Comparison of ENCODE assay signal across 24 cellular contexts in the genomic region with DNA sequence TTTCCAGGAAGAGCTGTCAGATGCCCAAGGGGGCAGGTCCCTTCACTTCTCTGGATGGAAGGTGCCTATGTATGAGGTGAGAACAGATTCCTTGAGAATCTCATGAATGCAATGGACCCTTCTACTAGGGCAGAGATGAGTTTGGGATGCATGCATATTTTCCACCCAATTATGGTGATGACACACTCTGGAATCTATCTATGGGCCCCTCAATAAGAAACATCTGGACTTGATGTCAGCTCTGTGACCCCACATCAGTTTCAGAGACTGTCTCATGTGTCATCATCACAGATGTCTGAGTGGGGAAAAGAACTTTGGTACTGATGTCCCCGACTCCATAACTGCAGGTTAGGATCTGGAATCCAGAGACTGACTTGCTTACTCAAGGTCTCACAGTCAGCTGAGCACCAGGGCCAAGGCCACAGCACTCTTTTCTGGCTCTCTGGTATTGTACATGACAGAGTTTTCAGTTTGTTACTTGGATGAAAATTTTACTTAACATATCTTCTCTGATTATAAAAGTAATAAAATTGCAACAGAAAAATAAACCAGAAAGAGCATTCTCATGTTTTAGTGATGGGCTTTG.
"Had no signal": no experiment of that assay in that cellular context is flagged by ENCODE, and none has a peak within 500 bp of the region (broad histone marks: within the 10 kb centered on the region; RNA-seq: fewer than 3 reads in every experiment).

No MANE protein-coding gene starts in this region.

- H3K4me1 ChIP-seq: uterus had no signal

- H3K36me3 Mint-ChIP-seq: activated CD4-positive, alpha-beta memory T cell treated with anti-CD3 and anti-CD28 coated beads for 36 hours; activated CD8-positive, alpha-beta memory T cell treated with anti-CD3 and anti-CD28 coated beads, Interleukin-2, amount 10 ng/mL, durations not matched to agents 7 days and 5 days; activated naive CD4-positive, alpha-beta T cell treated with anti-CD3 and anti-CD28 coated beads, Interleukin-2, amount 10 ng/mL, durations not matched to agents 7 days and 5 days; natural killer cell had no signal

- H3K4me3 Mint-ChIP-seq: activated CD4-positive, alpha-beta memory T cell treated with anti-CD3 and anti-CD28 coated beads for 36 hours; activated CD8-positive, alpha-beta memory T cell treated with anti-CD3 and anti-CD28 coated beads, Interleukin-2, amount 10 ng/mL, durations not matched to agents 7 days and 5 days; activated naive CD4-positive, alpha-beta T cell treated with anti-CD3 and anti-CD28 coated beads, Interleukin-2, amount 10 ng/mL, durations not matched to agents 7 days and 5 days; central memory CD8-positive, alpha-beta T cell; natural killer cell had no signal

- H3K27ac ChIP-seq: prostate gland, tibial nerve, uterus, VCaP had no signal

- H3K27me3 Mint-ChIP-seq: activated CD4-positive, alpha-beta memory T cell treated with anti-CD3 and anti-CD28 coated beads for 36 hours; brain had no signal

- DNase-seq: activated CD4-positive, alpha-beta memory T cell treated with anti-CD3 and anti-CD28 coated beads for 36 hours; activated CD8-positive, alpha-beta memory T cell treated with anti-CD3 and anti-CD28 coated beads, Interleukin-2, amount 10 ng/mL, durations not matched to agents 7 days and 5 days; activated naive CD4-positive, alpha-beta T cell treated with anti-CD3 and anti-CD28 coated beads, Interleukin-2, amount 10 ng/mL, durations not matched to agents 7 days and 5 days; activated T-cell treated with anti-CD3 and anti-CD28 coated beads, Interleukin-2, amount 50 U/mL, for 1 hour; cortex of kidney; effector CD4-positive, alpha-beta T cell; hippocampal formation; left ventricle myocardium superior; mesendoderm; natural killer cell; right cardiac atrium; small intestine; stimulated activated CD4-positive, alpha-beta T cell treated with anti-CD3 and anti-CD28 coated beads, Interleukin-4, amount 100 ng/mL, for 24 hours; stimulated activated naive CD4-positive, alpha-beta T cell; T-helper 1 cell; T1000; uterus had no signal

- FAIRE-seq: keratinocyte, small intestine had no signal

- H3K36me3 ChIP-seq: prostate gland, tibial nerve, uterus had no signal

- H3K27ac Mint-ChIP-seq: activated CD4-positive, alpha-beta memory T cell treated with anti-CD3 and anti-CD28 coated beads for 36 hours; activated CD8-positive, alpha-beta memory T cell treated with anti-CD3 and anti-CD28 coated beads, Interleukin-2, amount 10 ng/mL, durations not matched to agents 7 days and 5 days; activated naive CD4-positive, alpha-beta T cell treated with anti-CD3 and anti-CD28 coated beads, Interleukin-2, amount 10 ng/mL, durations not matched to agents 7 days and 5 days; activated T-helper 2 cell treated with anti-CD3 and anti-CD28 coated beads, Interferon-gamma antibody, Interleukin-2, Interleukin-4, amounts not matched to agents 10 μg/mL and 5 μg/mL and 100 μg/mL, durations not matched to agents 14 hours and 24 hours and 36 hours; natural killer cell had no signal

- H3K9me3 ChIP-seq: prostate gland, uterus had no signal

- H3K9me3 Mint-ChIP-seq: activated CD4-positive, alpha-beta memory T cell treated with anti-CD3 and anti-CD28 coated beads for 36 hours; activated naive CD4-positive, alpha-beta T cell treated with anti-CD3 and anti-CD28 coated beads, Interleukin-2, amount 10 ng/mL, durations not matched to agents 7 days and 5 days; activated T-helper 2 cell treated with anti-CD3 and anti-CD28 coated beads, Interferon-gamma antibody, Interleukin-2, Interleukin-4, amounts not matched to agents 10 μg/mL and 5 μg/mL and 100 μg/mL, durations not matched to agents 14 hours and 24 hours and 36 hours; brain; central memory CD8-positive, alpha-beta T cell; natural killer cell had no signal

- H3K27me3 ChIP-seq: tibial nerve, uterus had no signal

- H3K4me3 ChIP-seq: prostate gland, tibial nerve, uterus had no signal

- H3K4me1 Mint-ChIP-seq: activated CD8-positive, alpha-beta memory T cell treated with anti-CD3 and anti-CD28 coated beads, Interleukin-2, amount 10 ng/mL, durations not matched to agents 7 days and 5 days; activated naive CD4-positive, alpha-beta T cell treated with anti-CD3 and anti-CD28 coated beads, Interleukin-2, amount 10 ng/mL, durations not matched to agents 7 days and 5 days; central memory CD8-positive, alpha-beta T cell; natural killer cell had no signal

- ATAC-seq: activated CD8-positive, alpha-beta memory T cell treated with anti-CD3 and anti-CD28 coated beads, Interleukin-2, amount 10 ng/mL, durations not matched to agents 7 days and 5 days; left ventricle myocardium superior; natural killer cell; right cardiac atrium had no signal
